ENCODE assay signal across 8 cellular contexts in the genomic region with DNA sequence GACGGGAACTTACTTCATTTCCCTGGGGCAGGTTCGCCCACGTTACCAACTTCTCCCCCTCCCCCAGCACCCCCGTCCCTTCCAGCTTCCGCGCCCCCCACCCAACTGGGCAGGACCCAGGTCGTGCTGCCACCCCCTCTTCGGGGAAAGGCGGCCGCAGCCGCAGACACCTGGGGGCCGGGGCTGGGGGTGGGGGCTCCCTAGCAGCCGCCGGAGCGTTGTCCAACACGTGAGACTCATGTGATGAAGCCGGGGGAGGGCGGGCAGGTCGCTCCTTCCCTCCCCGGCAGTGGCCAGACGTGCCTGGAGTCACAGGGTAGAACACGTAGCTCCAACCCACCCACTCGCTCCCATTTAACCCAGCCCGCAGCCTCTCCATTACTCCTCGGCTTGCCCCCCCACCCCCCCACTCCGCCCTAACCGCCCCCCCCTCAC. TPM values are rescaled to one million over a fixed set of nuclear protein-coding genes. Genes with fewer than 3 reads are reported as not detected.
DNase-seq lines count a peak whose midpoint lies in the region; ATAC-seq lines count a peak whose summit lies in the region.

No MANE protein-coding gene starts in this region.

- H3K36me3 Mint-ChIP-seq in activated CD4-positive, alpha-beta memory T cell treated with anti-CD3 and anti-CD28 coated beads for 36 hours, result peaks cover 45% of the 10 kb centered on the region

- POLR2A ChIA-PET in activated CD4-positive, alpha-beta memory T cell treated with anti-CD3 and anti-CD28 coated beads for 36 hours (lab: Charles Lee), result interaction anchor here (0.5 to 12.7 kb wide), 40 partner anchors 7 to 267 kb away, joined by 3 to 263 read pairs (median 5); a partner anchor contains a TSS

- intact Hi-C loops in activated CD4-positive, alpha-beta memory T cell treated with anti-CD3 and anti-CD28 coated beads for 36 hours (cut with micrococcal nuclease), result loop anchor here (2.0 kb wide), 3 partner anchors 208 to 238 kb away; a partner anchor contains a TSS

- H3K27me3 Mint-ChIP-seq in activated CD4-positive, alpha-beta memory T cell treated with anti-CD3 and anti-CD28 coated beads for 36 hours, result no peaks in the 10 kb centered on the region

- H3K27ac Mint-ChIP-seq in activated CD4-positive, alpha-beta memory T cell treated with anti-CD3 and anti-CD28 coated beads for 36 hours, result peak overlapping the region; percentile 99

- peak; percentile 86 for DNase-seq in AG20443 (ENCODE audit: low spot score)
- DNase-seq in NCI-H748 treated with DMSO at 0.1 percent for 48 hours (lab: John Stamatoyannopoulos, UW), result peak; percentile 72
- DNase-seq in activated CD4-positive, alpha-beta memory T cell treated with anti-CD3 and anti-CD28 coated beads for 36 hours, result no peak
- peak; percentile 92 for DNase-seq in medulla oblongata (ENCODE audit: extremely low spot score)
- peak; percentile 88 for DNase-seq in stimulated activated CD8-positive, alpha-beta memory T cell treated with anti-CD3 and anti-CD28 coated beads, Interleukin-12 subunit alpha, Interleukin-12 subunit beta, amount 100 ng/mL, for 4 hours (ENCODE audit: low read depth)

- peak overlapping the region; percentile 87 for H3K4me3 Mint-ChIP-seq in activated CD4-positive, alpha-beta memory T cell treated with anti-CD3 and anti-CD28 coated beads for 36 hours

- H3K4me3 ChIP-seq in ectodermal cell (ENCODE audit: insufficient read depth, low read depth, low read length), result peak overlapping the region; percentile 40

- 0% methylated on average over 21 to 22 of the region's 27 CpGs for whole genome bisulfite sequencing in ectodermal cell, 2 experiments

- CTCF ChIA-PET in activated CD4-positive, alpha-beta memory T cell treated with anti-CD3 and anti-CD28 coated beads for 36 hours (lab: Charles Lee), result interaction anchor here (0.5 to 13.4 kb wide), 25 partner anchors 8 to 629 kb away, joined by 3 to 204 read pairs (median 9); no protein-coding TSS in a partner anchor

- no peak overlapping the region for H3K27ac ChIP-seq in ectodermal cell (ENCODE audit: insufficient read depth, low read depth, low read length, poor library complexity, severe bottlenecking)

- H3K4me1 ChIP-seq in ectodermal cell (ENCODE audit: control insufficient read depth, insufficient read depth, low read length), result peaks cover 32% of the 10 kb centered on the region

- peaks cover 86% of the 10 kb centered on the region for H3K27me3 ChIP-seq in ectodermal cell (ENCODE audit: control insufficient read depth, insufficient read depth, low read length, poor library complexity, severe bottlenecking)

- ATAC-seq in GM18909 (IDR thresholded peaks at IDR 0.05; ENCODE audit: poor library complexity, unreplicated experiment) (peak; percentile 43), HG03175 (IDR thresholded peaks at IDR 0.05; ENCODE audit: unreplicated experiment) (peak; percentile 46)

- H3K4me1 Mint-ChIP-seq in activated CD4-positive, alpha-beta memory T cell treated with anti-CD3 and anti-CD28 coated beads for 36 hours (ENCODE audit: low read depth), result peaks cover 50% of the 10 kb centered on the region

- no peaks in the 10 kb centered on the region for H3K9me3 ChIP-seq in ectodermal cell (ENCODE audit: control insufficient read depth, low read length)

- H3K9me3 Mint-ChIP-seq in activated CD4-positive, alpha-beta memory T cell treated with anti-CD3 and anti-CD28 coated beads for 36 hours, result no peaks in the 10 kb centered on the region

- no peaks in the 10 kb centered on the region for H3K36me3 ChIP-seq in ectodermal cell (ENCODE audit: control insufficient read depth, insufficient read depth, low read length)

RNA-seq across cellular contexts. Expression of a gene that starts 0.3 kb away (rescaled TPM):
- 100 to 1,000 TPM; 188 to 195 TPM for total RNA-seq in activated CD4-positive, alpha-beta memory T cell treated with anti-CD3 and anti-CD28 coated beads for 36 hours
- 0.91 TPM for polyA plus RNA-seq in ectodermal cell (2013, experiment 1 of 4)
- 0.37 TPM for polyA plus RNA-seq in ectodermal cell (2013, experiment 2 of 4)
- 0.59 TPM for polyA plus RNA-seq in ectodermal cell (2013, experiment 3 of 4)
- 0.32 TPM for polyA plus RNA-seq in ectodermal cell (2013, experiment 4 of 4)
